Comparison of ENCODE assay signal across 1 cellular context in genomic region chr14:20329355-20329754, GRCh38.
TF ChIP-seq lines count a peak whose summit lies in the region.

No MANE protein-coding gene starts in this region.

TF ChIP-seq in GM12878, 131 proteins besides CTCF, POLR2A, EP300 and RAD21:
- TF ChIP-seq TBL1XR1 (IDR thresholded peaks at IDR 0.05; ENCODE audit: low read depth, low read length) (no peak), ZBED1 (IDR thresholded peaks at IDR 0.05; ENCODE audit: borderline replicate concordance) (no peak), DPF2 (IDR thresholded peaks at IDR 0.05) (no peak), STAT3 (IDR thresholded peaks at IDR 0.05; ENCODE audit: low read depth, low read length) (no peak)
